Comparison of ENCODE assay signal across 1 cellular context in genomic region chr11:68040957-68041591, GRCh38.
TF ChIP-seq lines count a peak whose summit lies in the region.

No MANE protein-coding gene starts in this region.

TF ChIP-seq in endothelial cell of umbilical vein, 7 proteins besides CTCF, POLR2A, EP300 and RAD21:
- TF ChIP-seq JUN (IDR thresholded peaks at IDR 0.05; ENCODE audit: borderline replicate concordance, insufficient read depth, insufficient read length, low read depth), result no peak
TF ChIP-seq in endothelial cell of umbilical vein: peak in this region for 0.
